In the genomic region with DNA sequence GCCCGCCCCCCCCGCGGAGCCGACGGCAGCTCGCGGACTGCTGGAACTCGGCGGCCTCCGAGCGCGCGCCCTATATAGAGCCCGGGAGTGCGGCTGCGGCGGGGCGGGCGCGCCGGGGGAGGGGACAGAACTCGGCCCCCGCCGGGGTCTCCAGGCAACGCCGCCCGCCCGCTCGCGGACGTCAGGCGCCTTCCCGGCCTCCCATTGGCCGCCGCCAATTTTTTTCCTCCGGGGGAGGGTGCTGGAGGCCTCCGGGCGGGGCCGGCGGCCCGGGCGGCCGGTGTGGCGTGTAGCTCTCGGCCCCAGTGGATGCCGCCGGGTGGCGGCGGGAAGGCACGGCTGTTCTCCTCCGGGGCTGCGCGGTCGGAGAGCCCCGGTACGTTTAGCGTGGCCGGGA, we compare ENCODE assay signal across 8 cellular contexts. TPM values are rescaled to one million over a fixed set of nuclear protein-coding genes. Genes with fewer than 3 reads are reported as not detected.
DNase-seq lines count a peak whose midpoint lies in the region; ATAC-seq and TF ChIP-seq lines count a peak whose summit lies in the region.

A gene with protein sequence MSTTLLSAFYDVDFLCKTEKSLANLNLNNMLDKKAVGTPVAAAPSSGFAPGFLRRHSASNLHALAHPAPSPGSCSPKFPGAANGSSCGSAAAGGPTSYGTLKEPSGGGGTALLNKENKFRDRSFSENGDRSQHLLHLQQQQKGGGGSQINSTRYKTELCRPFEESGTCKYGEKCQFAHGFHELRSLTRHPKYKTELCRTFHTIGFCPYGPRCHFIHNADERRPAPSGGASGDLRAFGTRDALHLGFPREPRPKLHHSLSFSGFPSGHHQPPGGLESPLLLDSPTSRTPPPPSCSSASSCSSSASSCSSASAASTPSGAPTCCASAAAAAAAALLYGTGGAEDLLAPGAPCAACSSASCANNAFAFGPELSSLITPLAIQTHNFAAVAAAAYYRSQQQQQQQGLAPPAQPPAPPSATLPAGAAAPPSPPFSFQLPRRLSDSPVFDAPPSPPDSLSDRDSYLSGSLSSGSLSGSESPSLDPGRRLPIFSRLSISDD (minus strand): TSS at position 49 of the 397 bp plus-strand sequence. CDS start 291 bp downstream, outside the sequence.

- CTCF ChIA-PET in PC-9 (lab: Charles Lee) = interaction anchor here (0.6 to 1.4 kb wide), 5 partner anchors 56 to 258 kb away, joined by 3 to 9 read pairs (median 4); no protein-coding TSS in a partner anchor

- intact Hi-C loops in PC-9 (cut with micrococcal nuclease; ENCODE audit: unreplicated experiment) = loop anchor here (1.0 to 5.0 kb wide), 7 partner anchors 48 to 241 kb away; no protein-coding TSS in a partner anchor

- BruUV-seq in PC-9 (replicated peaks; lab: Mats Ljungman, UMichigan) = no TSS peak

- DNase-seq in DMS153 treated with DMSO at 0.1 percent for 48 hours (lab: John Stamatoyannopoulos, UW; ENCODE audit: unreplicated experiment) (peak; percentile 88), KBM-7 (peak; percentile 93), PC-9 (peak; percentile 88 to 99), activated T-cell treated with anti-CD3 and anti-CD28 coated beads for 48 hours (ENCODE audit: low read depth) (peak; percentile 97), epithelial cell of proximal tubule (ENCODE audit: low read depth) (no peak)
- DNase-seq in stimulated activated CD8-positive, alpha-beta memory T cell treated with anti-CD3 and anti-CD28 coated beads, Interleukin-7, amount 100 ng/mL, for 24 hours (ENCODE audit: low read depth) = peak; percentile 83

- peaks cover 60% of the 10 kb centered on the region for H3F3A ChIP-seq in PC-9 (ENCODE audit: insufficient read depth, low read depth)

- H3K36me3 ChIP-seq in PC-9 (ENCODE audit: low read depth) (peaks cover 19% of the 10 kb centered on the region), mucosa of rectum (ENCODE audit: control insufficient read depth in 2 of 2, insufficient read depth in 2 of 2, low read length in 2 of 2) (peaks cover 23 to 40% of the 10 kb centered on the region in 2 donors)

- 0 out of 2 replicates have a peak, but pooled peaks cover 9% of the 10 kb centered on the region for H4K20me1 ChIP-seq in PC-9 (ENCODE audit: insufficient read depth)

- in situ Hi-C loops in KBM-7 (cut with MboI; ENCODE audit: low pct_unique_long_range_greater_than_20kb, low sequenced_read_pairs) = no loop called here

- H3K4me2 ChIP-seq in PC-9 = peak within 1 kb of the TSS; percentile 99

- peak within 1 kb of the TSS; percentile 78 for H2AFZ ChIP-seq in PC-9

- peak; percentile 51 for ATAC-seq in GM21619 (IDR thresholded peaks at IDR 0.05; ENCODE audit: unreplicated experiment)

- TF ChIP-seq CTCF in PC-9 (conservative IDR thresholded peaks at IDR 0.05) (no peak), epithelial cell of proximal tubule (conservative IDR thresholded peaks at IDR 0.05; ENCODE audit: low read depth, low read length) (no peak)

- H3K27me3 ChIP-seq in PC-9 (ENCODE audit: insufficient read depth, low read depth) (no peaks in the 10 kb centered on the region), mucosa of rectum (ENCODE audit: control insufficient read depth in 2 of 2, insufficient read depth in 2 of 2, low read length in 2 of 2) (no peaks in the 10 kb centered on the region)

- H3K9me2 ChIP-seq in PC-9 (ENCODE audit: insufficient read depth) = no peaks in the 10 kb centered on the region

- POLR2A ChIA-PET in PC-9 (lab: Charles Lee; ENCODE audit: unreplicated experiment) = interaction anchor here (0.5 to 1.2 kb wide), 22 partner anchors 43 to 775 kb away, joined by 3 to 19 read pairs (median 4); a partner anchor contains a TSS

- H3K79me2 ChIP-seq in PC-9 (ENCODE audit: low read depth) = peaks cover 65% of the 10 kb centered on the region

- H3K4me1 ChIP-seq in PC-9 (replicated peaks; ENCODE audit: insufficient read depth) (peaks cover 34% of the 10 kb centered on the region), mucosa of rectum (ENCODE audit: control insufficient read depth in 2 of 2, insufficient read depth in 2 of 2, low read length in 2 of 2) (peaks cover 17 to 35% of the 10 kb centered on the region in 2 donors)

- H3K9me3 ChIP-seq in PC-9 (ENCODE audit: insufficient read depth, low read depth) (no peaks in the 10 kb centered on the region), mucosa of rectum (ENCODE audit: control insufficient read depth in 2 of 2, low read length in 2 of 2) (no peaks in the 10 kb centered on the region)

- H3K9ac ChIP-seq in mucosa of rectum (ENCODE audit: low read depth in 1 of 2, low read length in 2 of 2) = peak within 1 kb of the TSS; percentile 95 to 99

- H3K27ac ChIP-seq in PC-9 (peak within 1 kb of the TSS; percentile 92), mucosa of rectum (ENCODE audit: low read depth in 2 of 2, low read length in 2 of 2) (peak within 1 kb of the TSS; percentile 99 to 100)

- peak within 1 kb of the TSS; percentile 72 for H3K4me3 ChIP-seq in PC-9
- peak within 1 kb of the TSS; percentile 79 for H3K4me3 ChIP-seq in epithelial cell of proximal tubule (ENCODE audit: low read depth, low read length)
- peak within 1 kb of the TSS; percentile 95 to 99 for H3K4me3 ChIP-seq in mucosa of rectum (ENCODE audit: low read length in 2 of 2)

RNA-seq across cellular contexts. Expression of the gene that starts here (rescaled TPM):
- 31.3 and 34.3 TPM in 2 replicates for total RNA-seq in PC-9 (2021)
- total RNA-seq in epithelial cell of proximal tubule = 8.2 and 10.5 TPM in 2 replicates
